ENCODE assay signal across 1 cellular context in genomic region chr14:23573384-23573783, GRCh38.
A peak's percentile ranks its signal among the peaks of the same experiment; 100 is the strongest.
TF ChIP-seq lines count a peak whose summit lies in the region.

No MANE protein-coding gene starts in this region.

TF ChIP-seq in HepG2, 621 proteins besides CTCF, POLR2A, EP300 and RAD21 (continued from another document):
- TF ChIP-seq REST (IDR thresholded peaks at IDR 0.05; ENCODE audit: borderline replicate concordance in 1 of 2, low read depth in 1 of 2, low read length in 2 of 2) (no peak), ZNF383 (CRISPR knock-in tag; IDR thresholded peaks at IDR 0.05; ENCODE audit: borderline replicate concordance) (no peak), ZBTB4 (CRISPR knock-in tag; IDR thresholded peaks at IDR 0.05; ENCODE audit: borderline replicate concordance) (no peak), ZNF33A (CRISPR knock-in tag; IDR thresholded peaks at IDR 0.05; ENCODE audit: borderline replicate concordance) (no peak), HINFP (CRISPR knock-in tag; IDR thresholded peaks at IDR 0.05; ENCODE audit: low read depth) (no peak), ZNF737 (CRISPR knock-in tag; IDR thresholded peaks at IDR 0.05; ENCODE audit: borderline replicate concordance) (0 out of 2 replicates have a peak, but pooled peaks have one; percentile 70), SPEN (CRISPR knock-in tag; IDR thresholded peaks at IDR 0.05; ENCODE audit: low read depth) (no peak), ZNF747 (CRISPR knock-in tag; IDR thresholded peaks at IDR 0.05; ENCODE audit: borderline replicate concordance) (no peak), PAWR (CRISPR knock-in tag; IDR thresholded peaks at IDR 0.05; ENCODE audit: borderline replicate concordance) (no peak), SIX1 (CRISPR knock-in tag; IDR thresholded peaks at IDR 0.05; ENCODE audit: borderline replicate concordance) (no peak), SIX4 (CRISPR knock-in tag; IDR thresholded peaks at IDR 0.05) (no peak), IRX3 (CRISPR knock-in tag; IDR thresholded peaks at IDR 0.05; ENCODE audit: borderline replicate concordance, low read depth) (no peak), HNRNPUL1 (IDR thresholded peaks at IDR 0.05; ENCODE audit: low read depth, low read length) (no peak), E2F5 (CRISPR knock-in tag; conservative IDR thresholded peaks at IDR 0.05) (no peak), MEIS2 (CRISPR knock-in tag; IDR thresholded peaks at IDR 0.05) (no peak), ZMAT5 (CRISPR knock-in tag; IDR thresholded peaks at IDR 0.05; ENCODE audit: borderline replicate concordance, low read depth) (0 out of 2 replicates have a peak, but pooled peaks have one; percentile 60), KLF9 (CRISPR knock-in tag; IDR thresholded peaks at IDR 0.05; ENCODE audit: low read depth) (no peak), THAP9 (CRISPR knock-in tag; IDR thresholded peaks at IDR 0.05; ENCODE audit: borderline replicate concordance) (0 out of 2 replicates have a peak, but pooled peaks have one; percentile 33), ZFYVE20 (CRISPR knock-in tag; IDR thresholded peaks at IDR 0.05; ENCODE audit: borderline replicate concordance, low read depth) (no peak), ZBTB8A (CRISPR knock-in tag; IDR thresholded peaks at IDR 0.05; ENCODE audit: borderline replicate concordance, low read depth) (no peak), PRPF4 (IDR thresholded peaks at IDR 0.05; ENCODE audit: low read depth, low read length, poor library complexity, severe bottlenecking) (no peak), EZH2 (conservative IDR thresholded peaks at IDR 0.05; ENCODE audit: low read depth, low read length) (no peak)
